12 cellular contexts compared by ENCODE assay signal in genomic region chr3:65902304-65902793, GRCh38.
DNase-seq lines count a peak whose midpoint lies in the region; ATAC-seq and TF ChIP-seq lines count a peak whose summit lies in the region.
"Had no signal": no experiment of that assay in that cellular context is flagged by ENCODE, and none has a peak within 500 bp of the region (broad histone marks: within the 10 kb centered on the region; RNA-seq: fewer than 3 reads in every experiment).

No MANE protein-coding gene starts in this region.

- intact Hi-C loops in left ventricle myocardium superior (cut with micrococcal nuclease), result no loop called here
- intact Hi-C loops in heart right ventricle (cut with DNase I), result loop anchor here in 3 of 10 donors (10.0 kb wide), 2 partner anchors 108 to 118 kb away; no protein-coding TSS in a partner anchor
- intact Hi-C loops in vagina (cut with DNase I), result no loop called here
- intact Hi-C loops in posterior cingulate gyrus (cut with DNase I), result no loop called here

- TF ChIP-seq CTCF in heart right ventricle (IDR thresholded peaks at IDR 0.05), result no peak
- no peak for TF ChIP-seq CTCF in endodermal cell (conservative IDR thresholded peaks at IDR 0.05)
- TF ChIP-seq CTCF in vagina (IDR thresholded peaks at IDR 0.05), result no peak

- no peak overlapping the region for H3K4ac ChIP-seq in mesenchymal stem cell (ENCODE audit: low read depth in 1 of 2, low read length in 2 of 2)

- H3K27me3 Mint-ChIP-seq in endodermal cell (ENCODE audit: insufficient read depth), result no peaks in the 10 kb centered on the region
- no peaks in the 10 kb centered on the region for H3K27me3 Mint-ChIP-seq in activated T-cell treated with anti-CD3 and anti-CD28 coated beads, Interleukin-2, amount 50 U/mL, for 24 hours

- H3K23ac ChIP-seq in mesenchymal stem cell (ENCODE audit: low read length in 2 of 2), result no peak overlapping the region

- H2BK12ac ChIP-seq in mesenchymal stem cell (ENCODE audit: low read length in 2 of 2), result no peak overlapping the region

- H3K27me3 ChIP-seq in heart right ventricle, result no peaks in the 10 kb centered on the region
- H3K27me3 ChIP-seq in endodermal cell (ENCODE audit: control insufficient read depth, insufficient read depth, low read length, poor library complexity, severe bottlenecking), result no peaks in the 10 kb centered on the region
- no peaks in the 10 kb centered on the region for H3K27me3 ChIP-seq in mesenchymal stem cell (ENCODE audit: control insufficient read depth in 1 of 2, insufficient read depth in 1 of 2, low read length in 2 of 2)
- H3K27me3 ChIP-seq in vagina, result no peaks in the 10 kb centered on the region
- H3K27me3 ChIP-seq: adrenal gland had no signal

- peaks cover 33% of the 10 kb centered on the region for H3K79me1 ChIP-seq in mesenchymal stem cell (replicated peaks; ENCODE audit: low read length, poor library complexity, severe bottlenecking)

- H3K9ac ChIP-seq in endodermal cell (ENCODE audit: extremely low read depth, low read length, poor library complexity, severe bottlenecking), result no peak overlapping the region
- no peak overlapping the region for H3K9ac ChIP-seq in mesenchymal stem cell (ENCODE audit: low read length)

- H3K36me3 Mint-ChIP-seq in endodermal cell (ENCODE audit: low read depth), result no peaks in the 10 kb centered on the region
- no peaks in the 10 kb centered on the region for H3K36me3 Mint-ChIP-seq in activated T-cell treated with anti-CD3 and anti-CD28 coated beads, Interleukin-2, amount 50 U/mL, for 24 hours (ENCODE audit: low read depth)

- H3K27ac Mint-ChIP-seq in endodermal cell, result peak overlapping the region; percentile 91
- H3K27ac Mint-ChIP-seq in activated T-cell treated with anti-CD3 and anti-CD28 coated beads, Interleukin-2, amount 50 U/mL, for 24 hours, result no peak overlapping the region

- H3K4me2 ChIP-seq in mesenchymal stem cell (ENCODE audit: low read length, poor library complexity, severe bottlenecking), result no peak overlapping the region

- H3K18ac ChIP-seq in mesenchymal stem cell (ENCODE audit: low read depth in 1 of 2, low read length in 2 of 2), result peak overlapping the region in 1 of 2 experiments; percentile 28

- no peaks in the 10 kb centered on the region for H3K36me3 ChIP-seq in heart right ventricle
- no peaks in the 10 kb centered on the region for H3K36me3 ChIP-seq in endodermal cell (ENCODE audit: control insufficient read depth, insufficient read depth, low read length)
- H3K36me3 ChIP-seq in mesenchymal stem cell (ENCODE audit: control insufficient read depth in 1 of 2, insufficient read depth in 2 of 2, low read depth in 1 of 2, low read length in 2 of 2), result no peaks in the 10 kb centered on the region
- no peaks in the 10 kb centered on the region for H3K36me3 ChIP-seq in vagina
- H3K36me3 ChIP-seq: adrenal gland had no signal

- H3K4me3 Mint-ChIP-seq in endodermal cell, result peak overlapping the region; percentile 49
- no peak overlapping the region for H3K4me3 Mint-ChIP-seq in activated T-cell treated with anti-CD3 and anti-CD28 coated beads, Interleukin-2, amount 50 U/mL, for 24 hours

- H3K27ac ChIP-seq in heart right ventricle, result no peak overlapping the region
- H3K27ac ChIP-seq in endodermal cell (ENCODE audit: low read depth, low read length), result no peak overlapping the region
- H3K27ac ChIP-seq in mesenchymal stem cell (ENCODE audit: low read length, poor library complexity, severe bottlenecking), result no peak overlapping the region
- peak overlapping the region; percentile 2 for H3K27ac ChIP-seq in vagina
- H3K27ac ChIP-seq: adrenal gland had no signal

- H3K4me1 ChIP-seq in heart right ventricle, result peaks cover 0 to 55% (median 17%) of the 10 kb centered on the region in 9 donors
- peaks cover 4% of the 10 kb centered on the region for H3K4me1 ChIP-seq in endodermal cell (ENCODE audit: control insufficient read depth, insufficient read depth, low read length)
- H3K4me1 ChIP-seq in mesenchymal stem cell (ENCODE audit: control insufficient read depth, insufficient read depth, low read depth, low read length), result peaks cover 10% of the 10 kb centered on the region
- peaks cover 8% of the 10 kb centered on the region for H3K4me1 ChIP-seq in vagina
- H3K4me1 ChIP-seq: adrenal gland had no signal

- no peak for DNase-seq in left ventricle myocardium superior
- DNase-seq in heart right ventricle, result no peak
- peak; percentile 87 for DNase-seq in endodermal cell
- no peak for DNase-seq in mesenchymal stem cell
- DNase-seq in vagina (ENCODE audit: extremely low spot score in 2 of 2), result no peak
- DNase-seq in activated T-cell treated with anti-CD3 and anti-CD28 coated beads, Interleukin-2, amount 50 U/mL, for 24 hours, result no peak
- no peak for DNase-seq in posterior cingulate gyrus
- DNase-seq: adrenal gland; NCI-H1417 treated with DMSO at 0.1 percent for 48 hours; OCI-M1; stimulated activated naive CD4-positive, alpha-beta T cell had no signal

- WGBS in heart right ventricle, 2 donors, result 58 to 59% methylated on average over 8 of the region's 8 CpGs
- 7 to 32% methylated on average over 4 to 8 of the region's 8 CpGs for WGBS in endodermal cell (ENCODE audit: insufficient coverage in 1 of 2, insufficient read length in 1 of 2), 2 experiments
- WGBS in mesenchymal stem cell, result 32% methylated on average over 7 of the region's 8 CpGs

- peak overlapping the region; percentile 0 for H4K8ac ChIP-seq in mesenchymal stem cell (ENCODE audit: low read length)

- H3K4me1 Mint-ChIP-seq in endodermal cell, result peaks cover 32% of the 10 kb centered on the region
- no peaks in the 10 kb centered on the region for H3K4me1 Mint-ChIP-seq in activated T-cell treated with anti-CD3 and anti-CD28 coated beads, Interleukin-2, amount 50 U/mL, for 24 hours (ENCODE audit: low read depth)

- no peak overlapping the region for H4K91ac ChIP-seq in mesenchymal stem cell (ENCODE audit: low read length)

- no peaks in the 10 kb centered on the region for H3K9me3 Mint-ChIP-seq in endodermal cell
- no peaks in the 10 kb centered on the region for H3K9me3 Mint-ChIP-seq in activated T-cell treated with anti-CD3 and anti-CD28 coated beads, Interleukin-2, amount 50 U/mL, for 24 hours

- no peak overlapping the region for H2BK5ac ChIP-seq in mesenchymal stem cell (ENCODE audit: low read depth, low read length, poor library complexity, severe bottlenecking)

- no peaks in the 10 kb centered on the region for H3K9me3 ChIP-seq in heart right ventricle
- H3K9me3 ChIP-seq in endodermal cell (ENCODE audit: control insufficient read depth, low read length), result no peaks in the 10 kb centered on the region
- H3K9me3 ChIP-seq in mesenchymal stem cell (ENCODE audit: control insufficient read depth, low read length), result no peaks in the 10 kb centered on the region
- no peaks in the 10 kb centered on the region for H3K9me3 ChIP-seq in vagina
- H3K9me3 ChIP-seq: adrenal gland had no signal

- H3K14ac ChIP-seq in mesenchymal stem cell (ENCODE audit: low read length in 2 of 2), result peak overlapping the region in 1 of 2 experiments; percentile 4

- H3K4me3 ChIP-seq in heart right ventricle (no peak overlapping the region), endodermal cell (ENCODE audit: low read length) (peak overlapping the region; percentile 72), mesenchymal stem cell (ENCODE audit: insufficient read depth in 1 of 2, low read depth in 1 of 2, low read length in 2 of 2) (no peak overlapping the region), vagina (peak overlapping the region in 1 of 2 donors; percentile 12)
- H3K4me3 ChIP-seq: adrenal gland had no signal

- ATAC-seq in left ventricle myocardium superior, result peak; percentile 15
- ATAC-seq in heart right ventricle, result no peak
- no peak for ATAC-seq in GM18519 (IDR thresholded peaks at IDR 0.05; ENCODE audit: low FRiP score, unreplicated experiment)

- no peak for TF ChIP-seq POLR2A in vagina (IDR thresholded peaks at IDR 0.05)

- H2BK15ac ChIP-seq in mesenchymal stem cell (ENCODE audit: low read depth, poor library complexity, severe bottlenecking), result no peak overlapping the region

- H2AFZ ChIP-seq in mesenchymal stem cell (ENCODE audit: low read depth, low read length), result peak overlapping the region; percentile 78

- H2AK5ac ChIP-seq in mesenchymal stem cell (ENCODE audit: low read length, severe bottlenecking), result no peak overlapping the region

- no peak overlapping the region for H2BK120ac ChIP-seq in mesenchymal stem cell (ENCODE audit: low read depth, low read length)
